Comparison of ENCODE assay signal across 37 cellular contexts in genomic region chr6:378090-378957, GRCh38. TPM values are rescaled to one million over a fixed set of nuclear protein-coding genes. Genes with fewer than 3 reads are reported as not detected.
A peak's percentile ranks its signal among the peaks of the same experiment; 100 is the strongest.
DNase-seq lines count a peak whose midpoint lies in the region; ATAC-seq, FAIRE-seq and TF ChIP-seq lines count a peak whose summit lies in the region.
"Had no signal": no experiment of that assay in that cellular context is flagged by ENCODE, and none has a peak within 500 bp of the region (broad histone marks: within the 10 kb centered on the region; RNA-seq: fewer than 3 reads in every experiment).

No MANE protein-coding gene starts in this region.

- no peak for TF ChIP-seq RAD21 in HepG2 (CRISPR knock-in tag; IDR thresholded peaks at IDR 0.05)

- peak; percentile 35 for ATAC-seq in GM19463 (IDR thresholded peaks at IDR 0.05; ENCODE audit: unreplicated experiment)
- ATAC-seq in RWPE2 (ENCODE audit: low read depth) = no peak
- ATAC-seq in HepG2 = peak; percentile 22
- ATAC-seq in GM21381 (IDR thresholded peaks at IDR 0.05; ENCODE audit: unreplicated experiment) = no peak
- no peak for ATAC-seq in GM21367 (IDR thresholded peaks at IDR 0.05; ENCODE audit: unreplicated experiment)
- ATAC-seq: activated CD8-positive, alpha-beta memory T cell treated with anti-CD3 and anti-CD28 coated beads, Interleukin-2, amount 10 ng/mL, durations not matched to agents 7 days and 5 days; effector memory CD8-positive, alpha-beta T cell had no signal

- H3K4me3 ChIP-seq in RWPE2 (ENCODE audit: severe bottlenecking) (no peak overlapping the region), HepG2 (replicated peaks in 1 of 3; ENCODE audit: insufficient read depth in 1 of 3, low read depth in 2 of 3, low read length in 3 of 3) (no peak overlapping the region), brain microvascular endothelial cell (ENCODE audit: low read depth, low read length) (no peak overlapping the region)
- H3K4me3 ChIP-seq: left lung, MG63, SJSA1, thoracic aorta had no signal

- TF ChIP-seq EP300 in HepG2 (IDR thresholded peaks at IDR 0.05; ENCODE audit: low read depth in 2 of 2, low read length in 2 of 2) (no peak), HepG2 (CRISPR knock-in tag; IDR thresholded peaks at IDR 0.05; ENCODE audit: borderline replicate concordance) (no peak)

- H2AFZ ChIP-seq in HepG2 (ENCODE audit: low read length) = no peak overlapping the region

- H3K9me3 ChIP-seq in RWPE2 (ENCODE audit: severe bottlenecking) = peaks cover 5% of the 10 kb centered on the region
- H3K9me3 ChIP-seq in HepG2 (ENCODE audit: low read length) = no peaks in the 10 kb centered on the region
- H3K9me3 ChIP-seq: Caco-2, left lung, MG63, thoracic aorta had no signal

- H3K27me3 ChIP-seq in RWPE2 (ENCODE audit: insufficient read depth, poor library complexity, severe bottlenecking) = peaks cover 15% of the 10 kb centered on the region
- H3K27me3 ChIP-seq in HepG2 (ENCODE audit: control insufficient read depth in 1 of 2, insufficient read depth in 2 of 2, low read length in 2 of 2) = peaks cover 16 to 91% of the 10 kb centered on the region in 2 experiments
- H3K27me3 ChIP-seq in brain microvascular endothelial cell (replicated peaks) = peaks cover 11% of the 10 kb centered on the region

- FAIRE-seq in HepG2 (lab: Jason Lieb, UNC) = peak; percentile 46
- FAIRE-seq: astrocyte, H54, HTR-8/SVneo, urothelium cell line had no signal

- no peak overlapping the region for H3K4me2 ChIP-seq in HepG2 (ENCODE audit: low read depth, low read length)
- H3K4me2 ChIP-seq: KMS-11 had no signal

- intact Hi-C loops in HepG2 (cut with micrococcal nuclease; ENCODE audit: unreplicated experiment) = no loop called here

- H3K27ac ChIP-seq in RWPE2 (ENCODE audit: poor library complexity, severe bottlenecking) = no peak overlapping the region
- H3K27ac ChIP-seq in HepG2 (ENCODE audit: extremely low read length, insufficient read depth, low read length) = no peak overlapping the region
- H3K27ac ChIP-seq in brain microvascular endothelial cell = no peak overlapping the region
- H3K27ac ChIP-seq: C4-2B, KMS-11, left lung, SJSA1, thoracic aorta had no signal

- no peak overlapping the region for H3K9ac ChIP-seq in HepG2 (ENCODE audit: insufficient read depth, low read depth, low read length)
- H3K9ac ChIP-seq: KMS-11 had no signal

- H3K4me1 ChIP-seq in RWPE2 (ENCODE audit: insufficient read depth, poor library complexity, severe bottlenecking) (no peaks in the 10 kb centered on the region), HepG2 (ENCODE audit: insufficient read depth, low read length) (no peaks in the 10 kb centered on the region)
- H3K4me1 ChIP-seq: Caco-2, left lung, SJSA1 had no signal

- no peaks in the 10 kb centered on the region for H3K36me3 ChIP-seq in RWPE2 (ENCODE audit: low read depth)
- H3K36me3 ChIP-seq in HepG2 (replicated peaks in 1 of 2; ENCODE audit: control insufficient read depth in 1 of 2, insufficient read depth in 2 of 2, low read length in 2 of 2) = no peaks in the 10 kb centered on the region
- no peaks in the 10 kb centered on the region for H3K36me3 ChIP-seq in brain microvascular endothelial cell (replicated peaks)
- H3K36me3 ChIP-seq: left lung, MG63, SJSA1, thoracic aorta had no signal

- DNase-seq in GM10248 (ENCODE audit: extremely low spot score) (peak; percentile 75), RWPE2 (ENCODE audit: low spot score) (peak; percentile 64), HepG2 (ENCODE audit: low spot score) (no peak), brain microvascular endothelial cell (no peak), NOMO-1 (lab: John Stamatoyannopoulos, UW; ENCODE audit: unreplicated experiment in 2 of 2) (no peak)
- DNase-seq: 8988T; activated CD4-positive, CD25-positive, alpha-beta regulatory T cell; activated CD8-positive, alpha-beta memory T cell treated with anti-CD3 and anti-CD28 coated beads, Interleukin-2, amount 10 ng/mL, durations not matched to agents 7 days and 5 days; activated gamma-delta T cell treated with Interleukin-2 at 50 U/mL for 16 hours; activated naive CD8-positive, alpha-beta T cell treated with anti-CD3 and anti-CD28 coated beads, Interleukin-2, amount 50 U/mL, for 24 hours; activated T-cell treated with anti-CD3 and anti-CD28 coated beads, Interleukin-2, amount 50 U/mL, for 48 hours; Caco-2; effector memory CD8-positive, alpha-beta T cell; erythroblast; mesendoderm; MG63; NCI-H1417 treated with DMSO at 0.1 percent for 48 hours; NCI-H2029 treated with DMSO at 0.1 percent for 48 hours; NCI-H2227 treated with DMSO at 0.1 percent for 48 hours; NCI-H526 treated with DMSO at 0.1 percent for 48 hours; RPMI8226; stimulated activated CD4-positive, alpha-beta T cell treated with anti-CD3 and anti-CD28 coated beads, Interleukin-2, amount 100 ng/mL, for 24 hours; stimulated activated naive CD8-positive, alpha-beta T cell treated with anti-CD3 and anti-CD28 coated beads, Interleukin-15, amount 100 ng/mL, for 72 hours had no signal

- POLR2A ChIA-PET in GM10248 (lab: Yijun Ruan, JAX) (interaction anchor here (2.2 kb wide), 1 partner anchor 14 kb away, joined by 11 read pairs; the partner anchor contains the start of gene IRF4), HepG2 (lab: Yijun Ruan, JAX) (no interaction called here)

- CTCF ChIA-PET in GM10248 (lab: Yijun Ruan, JAX) (interaction anchor here (1.1 to 3.8 kb wide), 6 partner anchors 9 to 46 kb away, joined by 4 to 16 read pairs (median 4); no protein-coding TSS in a partner anchor), HepG2 (lab: Yijun Ruan, JAX; ENCODE audit: low intra/inter-chr PET ratio, low total read pairs) (no interaction called here)

- WGBS in HepG2 (ENCODE audit: low lambda C conversion rate) = 43% methylated on average over 24 of the region's 24 CpGs

- H4K20me1 ChIP-seq in HepG2 (ENCODE audit: insufficient read depth, low read length) = no peaks in the 10 kb centered on the region; the same call in 1 of the 2 replicates

- TF ChIP-seq CTCF in GM10248 (IDR thresholded peaks at IDR 0.05; ENCODE audit: control extremely low read depth, extremely low read depth, low read depth, missing control alignments) = no peak
- TF ChIP-seq CTCF in RWPE2 (IDR thresholded peaks at IDR 0.05; ENCODE audit: poor library complexity, severe bottlenecking) = no peak
- TF ChIP-seq CTCF in HepG2 (CRISPR knock-in tag; IDR thresholded peaks at IDR 0.05) = no peak
- TF ChIP-seq CTCF in brain microvascular endothelial cell (IDR thresholded peaks at IDR 0.05; ENCODE audit: low read depth, low read length, missing control alignments) = no peak

- in situ Hi-C loops in HepG2 (cut with HindIII; ENCODE audit: extremely low pct_ligation_motif_present, low pct_unique_long_range_greater_than_20kb) = no loop called here
- in situ Hi-C loops in brain microvascular endothelial cell (cut with HindIII; ENCODE audit: low pct_ligation_motif_present, low sequenced_read_pairs) = no loop called here

- BruUV-seq in HepG2 (replicated peaks; lab: Mats Ljungman, UMichigan) = no TSS peak

- TF ChIP-seq POLR2A in HepG2 (IDR thresholded peaks at IDR 0.05; ENCODE audit: insufficient read depth in 1 of 2, low read depth in 2 of 2, low read length in 2 of 2) = no peak

- no peaks in the 10 kb centered on the region for H3K79me2 ChIP-seq in HepG2 (ENCODE audit: insufficient read depth, low read length)

TF ChIP-seq in HepG2, 621 proteins besides CTCF, POLR2A, EP300 and RAD21 (continues in another document):
- TF ChIP-seq, protein P1, sequence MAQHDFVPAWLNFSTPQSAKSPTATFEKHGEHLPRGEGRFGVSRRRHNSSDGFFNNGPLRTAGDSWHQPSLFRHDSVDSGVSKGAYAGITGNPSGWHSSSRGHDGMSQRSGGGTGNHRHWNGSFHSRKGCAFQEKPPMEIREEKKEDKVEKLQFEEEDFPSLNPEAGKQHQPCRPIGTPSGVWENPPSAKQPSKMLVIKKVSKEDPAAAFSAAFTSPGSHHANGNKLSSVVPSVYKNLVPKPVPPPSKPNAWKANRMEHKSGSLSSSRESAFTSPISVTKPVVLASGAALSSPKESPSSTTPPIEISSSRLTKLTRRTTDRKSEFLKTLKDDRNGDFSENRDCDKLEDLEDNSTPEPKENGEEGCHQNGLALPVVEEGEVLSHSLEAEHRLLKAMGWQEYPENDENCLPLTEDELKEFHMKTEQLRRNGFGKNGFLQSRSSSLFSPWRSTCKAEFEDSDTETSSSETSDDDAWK (CRISPR knock-in tag; IDR thresholded peaks at IDR 0.05) = no peak
- no peak for TF ChIP-seq NFKB2 (CRISPR knock-in tag; IDR thresholded peaks at IDR 0.05; ENCODE audit: borderline replicate concordance)
- 0 out of 2 replicates have a peak, but pooled peaks have one; percentile 79 for TF ChIP-seq ZNF737 (CRISPR knock-in tag; IDR thresholded peaks at IDR 0.05; ENCODE audit: borderline replicate concordance)

RNA-seq across cellular contexts. Expression of gene IRF4, which starts 13.2 kb away (rescaled TPM):
- 0.07 and 0.09 TPM in 2 replicates for total RNA-seq in HepG2 (2016; rRNA removed; fragmentation: Illumina TruSeq; extraction: Trizol)
- not detected in 2 replicates for total RNA-seq in HepG2 (2016; cell fraction: cytosol; rRNA removed; fragmentation: Illumina TruSeq; extraction: Trizol; ENCODE audit: low read depth)
- total RNA-seq in HepG2 (2016; cell fraction: insoluble cytoplasmic fraction; rRNA removed; fragmentation: Illumina TruSeq; extraction: Trizol) = 0.06 and 0.13 TPM in 2 replicates
- 0.19 and 0.21 TPM in 2 replicates for total RNA-seq in HepG2 (2016; cell fraction: membrane; rRNA removed; fragmentation: Illumina TruSeq; extraction: Trizol)
- total RNA-seq in HepG2 (2016; cell fraction: nucleus; rRNA removed; fragmentation: Illumina TruSeq; extraction: Trizol) = 0.09 TPM in 1 of 2 replicates, not detected in the other
- polyA plus RNA-seq in HepG2 (2011; rRNA removed) = 0.07 TPM in 2 replicates
- 0.04 and 0.24 TPM in 2 replicates for polyA plus RNA-seq in HepG2 (2011; cell fraction: cytosol; rRNA removed)
- polyA plus RNA-seq in HepG2 (2011; cell fraction: nucleus; rRNA removed) = 0.16 and 0.51 TPM in 2 replicates
- polyA plus RNA-seq in HepG2 (2012) = 0.04 and 0.11 TPM in 2 replicates
- not detected in 2 replicates for polyA plus RNA-seq in HepG2 (2016; cell fraction: cytosol; fragmentation: Illumina TruSeq; extraction: Trizol; ENCODE audit: low read depth)
- polyA plus RNA-seq in HepG2 (2016; cell fraction: insoluble cytoplasmic fraction; fragmentation: Illumina TruSeq; extraction: Trizol; ENCODE audit: low read depth) = 0.09 and 0.10 TPM in 2 replicates
- polyA plus RNA-seq in HepG2 (2016; cell fraction: membrane; fragmentation: Illumina TruSeq; extraction: Trizol; ENCODE audit: low read depth) = 0.03 and 0.05 TPM in 2 replicates
- polyA plus RNA-seq in HepG2 (2016; cell fraction: nucleus; fragmentation: Illumina TruSeq; extraction: Trizol; ENCODE audit: insufficient read depth, low read depth) = 0.11 and 0.30 TPM in 2 replicates
- 0.72 TPM in 1 of 2 replicates, not detected in the other for polyA minus RNA-seq in HepG2 (2011; rRNA and poly(A)+ RNA removed; ENCODE audit: low replicate concordance)
- not detected in 2 replicates for polyA minus RNA-seq in HepG2 (2011; cell fraction: cytosol; rRNA and poly(A)+ RNA removed)
- polyA minus RNA-seq in HepG2 (2011; cell fraction: nucleus; rRNA and poly(A)+ RNA removed) = 0.12 and 0.13 TPM in 2 replicates
- total RNA-seq: Caco-2, G401, myocyte had no signal

Comparison
In these comparisons a context has a peak if more than half of its experiments do, and no peak if none do; other contexts are left out.
1. DNase-seq: peak in GM10248 (single experiment) and RWPE2 (single experiment); none in HepG2 (single experiment), brain microvascular endothelial cell (single experiment) and NOMO-1 (0 of 2).
2. ATAC-seq: peak in GM19463 (single experiment) and HepG2 (single experiment); none in RWPE2 (single experiment), GM21381 (single experiment) and GM21367 (single experiment).